ENCODE assay signal across 8 cellular contexts in genomic region chr11:102318469-102318868, GRCh38. TPM values are rescaled to one million over a fixed set of nuclear protein-coding genes. Genes with fewer than 3 reads are reported as not detected.
DNase-seq lines count a peak whose midpoint lies in the region; ATAC-seq and TF ChIP-seq lines count a peak whose summit lies in the region.

No MANE protein-coding gene starts in this region.

- H3K9me3 Mint-ChIP-seq in stimulated activated naive CD8-positive, alpha-beta T cell treated with anti-CD3 and anti-CD28 coated beads, Interleukin-15, amount 100 ng/mL, for 72 hours: no peaks in the 10 kb centered on the region

- H3K36me3 ChIP-seq in HAP-1 (replicated peaks): no peaks in the 10 kb centered on the region

- no peaks in the 10 kb centered on the region for H3K9me3 ChIP-seq in HAP-1

- H3K4me1 ChIP-seq in foreskin keratinocyte (peaks cover 30% of the 10 kb centered on the region), HAP-1 (no peaks in the 10 kb centered on the region)

- H3K27me3 Mint-ChIP-seq in stimulated activated naive CD8-positive, alpha-beta T cell treated with anti-CD3 and anti-CD28 coated beads, Interleukin-15, amount 100 ng/mL, for 72 hours: no peaks in the 10 kb centered on the region

- H3K4me3 Mint-ChIP-seq in stimulated activated naive CD8-positive, alpha-beta T cell treated with anti-CD3 and anti-CD28 coated beads, Interleukin-15, amount 100 ng/mL, for 72 hours: peak overlapping the region; percentile 94

- in situ Hi-C loops in HAP-1 (cut with MboI; ENCODE audit: low sequenced_read_pairs): no loop called here

- H3K27ac Mint-ChIP-seq in stimulated activated naive CD8-positive, alpha-beta T cell treated with anti-CD3 and anti-CD28 coated beads, Interleukin-15, amount 100 ng/mL, for 72 hours: peak overlapping the region; percentile 45 to 96

- no peak overlapping the region for H3K4me3 ChIP-seq in HAP-1

- H3K4me1 Mint-ChIP-seq in stimulated activated naive CD8-positive, alpha-beta T cell treated with anti-CD3 and anti-CD28 coated beads, Interleukin-15, amount 100 ng/mL, for 72 hours: peaks cover 66% of the 10 kb centered on the region

- H3K27ac ChIP-seq in foreskin keratinocyte: peak overlapping the region; percentile 60

- DNase-seq in A172 (ENCODE audit: low spot score): peak; percentile 45
- peak; percentile 63 to 66 for DNase-seq in activated CD4-positive, alpha-beta T cell treated with anti-CD3 and anti-CD28 coated beads for 4 hours
- DNase-seq in foreskin keratinocyte: no peak
- peak; percentile 53 to 72 for DNase-seq in stimulated activated naive CD8-positive, alpha-beta T cell treated with anti-CD3 and anti-CD28 coated beads, Interleukin-15, amount 100 ng/mL, for 72 hours
- DNase-seq in HAP-1 (ENCODE audit: low spot score in 2 of 2): no peak
- no peak for DNase-seq in NCI-H1417 treated with DMSO at 0.1 percent for 48 hours (lab: John Stamatoyannopoulos, UW)

- no peak for TF ChIP-seq CTCF in foreskin keratinocyte (conservative IDR thresholded peaks at IDR 0.05)

- ATAC-seq in GM21825 (IDR thresholded peaks at IDR 0.05; ENCODE audit: unreplicated experiment) (peak; percentile 12), foreskin keratinocyte (no peak), GM21717 (IDR thresholded peaks at IDR 0.05; ENCODE audit: unreplicated experiment) (no peak)
- peak; percentile 54 for ATAC-seq in stimulated activated naive CD8-positive, alpha-beta T cell treated with anti-CD3 and anti-CD28 coated beads, Interleukin-15, amount 100 ng/mL, for 72 hours

- H3K27me3 ChIP-seq in foreskin keratinocyte: no peaks in the 10 kb centered on the region
- no peaks in the 10 kb centered on the region for H3K27me3 ChIP-seq in HAP-1 (ENCODE audit: low read depth)

RNA-seq across cellular contexts. Expression of gene BIRC3, which starts 1.2 kb away (rescaled TPM):
- 7.0 and 11.6 TPM in 2 replicates for total RNA-seq in A172 (2014; rRNA removed; shearing (Covaris generic))
- total RNA-seq in foreskin keratinocyte: 6.7 and 10.1 TPM in 2 replicates
- polyA plus RNA-seq in foreskin keratinocyte: 2.0 and 2.8 TPM in 2 replicates

RNA-seq across cellular contexts. Expression of gene BIRC2, which starts 28.5 kb away (rescaled TPM):
- 54.8 and 77.1 TPM in 2 replicates for total RNA-seq in A172 (2014; rRNA removed; shearing (Covaris generic))
- total RNA-seq in foreskin keratinocyte: 52.7 and 57.3 TPM in 2 replicates
- polyA plus RNA-seq in foreskin keratinocyte: 25.8 and 27.1 TPM in 2 replicates

Comparison
In these comparisons a context has a peak if more than half of its experiments do, and no peak if none do; other contexts are left out.
1. DNase-seq: peak in A172 (single experiment), activated CD4-positive, alpha-beta T cell treated with anti-CD3 and anti-CD28 coated beads for 4 hours (2 of 2) and stimulated activated naive CD8-positive, alpha-beta T cell treated with anti-CD3 and anti-CD28 coated beads, Interleukin-15, amount 100 ng/mL, for 72 hours (2 of 2); none in foreskin keratinocyte (0 of 2), HAP-1 (0 of 2) and NCI-H1417 treated with DMSO at 0.1 percent for 48 hours (single experiment).
2. ATAC-seq: peak in GM21825 (single experiment) and stimulated activated naive CD8-positive, alpha-beta T cell treated with anti-CD3 and anti-CD28 coated beads, Interleukin-15, amount 100 ng/mL, for 72 hours (single experiment); none in foreskin keratinocyte (single experiment) and GM21717 (single experiment).